1 cellular context compared by ENCODE assay signal in the genomic region with DNA sequence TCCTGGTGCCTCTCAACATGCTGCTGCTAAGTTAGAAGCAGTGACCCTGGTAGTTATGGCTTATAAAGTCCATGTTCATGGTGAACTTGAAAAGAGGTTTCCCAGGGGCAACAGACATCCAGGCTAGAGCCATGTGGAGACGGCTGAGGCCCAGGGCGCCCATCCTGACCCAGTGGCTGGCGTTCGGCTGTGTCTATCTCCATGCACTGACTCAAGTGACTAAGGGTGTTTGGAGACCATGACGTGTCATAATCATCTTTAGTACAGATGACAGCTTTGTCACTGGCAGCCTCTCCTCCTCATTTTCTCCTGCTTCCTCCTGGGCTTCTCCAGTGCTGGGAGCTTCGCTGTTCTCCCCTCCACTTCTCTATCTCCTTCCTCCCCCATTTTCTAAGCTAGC.
TF ChIP-seq lines count a peak whose summit lies in the region.

No MANE protein-coding gene starts in this region.

TF ChIP-seq in A549, 52 proteins besides CTCF, POLR2A, EP300 and RAD21 (continued from another document):
- TF ChIP-seq RNF2 (IDR thresholded peaks at IDR 0.05; ENCODE audit: borderline replicate concordance, low read depth): no peak
- no peak for TF ChIP-seq FOSL2 (IDR thresholded peaks at IDR 0.05)
- no peak for TF ChIP-seq FOSL2 (CRISPR knock-in tag; IDR thresholded peaks at IDR 0.05)
- no peak for TF ChIP-seq EHF (CRISPR knock-in tag; IDR thresholded peaks at IDR 0.05)
- TF ChIP-seq, protein P1, sequence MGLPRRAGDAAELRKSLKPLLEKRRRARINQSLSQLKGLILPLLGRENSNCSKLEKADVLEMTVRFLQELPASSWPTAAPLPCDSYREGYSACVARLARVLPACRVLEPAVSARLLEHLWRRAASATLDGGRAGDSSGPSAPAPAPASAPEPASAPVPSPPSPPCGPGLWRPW (IDR thresholded peaks at IDR 0.05): no peak
- no peak for TF ChIP-seq HOXB13 (CRISPR knock-in tag; IDR thresholded peaks at IDR 0.05; ENCODE audit: low read depth)
- TF ChIP-seq NFE2L2 (conservative IDR thresholded peaks at IDR 0.05; ENCODE audit: low read length): no peak
- no peak for TF ChIP-seq TFCP2L1 (CRISPR knock-in tag; IDR thresholded peaks at IDR 0.05)
- TF ChIP-seq, protein P2, sequence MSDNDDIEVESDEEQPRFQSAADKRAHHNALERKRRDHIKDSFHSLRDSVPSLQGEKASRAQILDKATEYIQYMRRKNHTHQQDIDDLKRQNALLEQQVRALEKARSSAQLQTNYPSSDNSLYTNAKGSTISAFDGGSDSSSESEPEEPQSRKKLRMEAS (IDR thresholded peaks at IDR 0.05): no peak
